Comparison of ENCODE assay signal across 8 cellular contexts in genomic region chr5:98770911-98771322, GRCh38. TPM values are rescaled to one million over a fixed set of nuclear protein-coding genes. Genes with fewer than 3 reads are reported as not detected.
DNase-seq lines count a peak whose midpoint lies in the region; ATAC-seq and TF ChIP-seq lines count a peak whose summit lies in the region.

No MANE protein-coding gene starts in this region.

- no peak for TF ChIP-seq POLR2A in vagina (IDR thresholded peaks at IDR 0.05)

- H3K9me3 ChIP-seq in vagina: no peaks in the 10 kb centered on the region

- H3K4me3 Mint-ChIP-seq in IgD-negative memory B cell: peak overlapping the region; percentile 94 to 98 (median 96)
- H3K4me3 Mint-ChIP-seq in memory B cell: peak overlapping the region; percentile 97

- DNase-seq in DMS79 treated with DMSO at 0.1 percent for 48 hours (lab: John Stamatoyannopoulos, UW) (peak; percentile 57), brain microvascular endothelial cell (no peak), memory B cell (ENCODE audit: low spot score in 2 of 2) (no peak), vagina (ENCODE audit: extremely low spot score in 2 of 2) (no peak), epidermal melanocyte (ENCODE audit: insufficient read length, low spot score) (no peak)

- H3K27ac Mint-ChIP-seq in IgD-negative memory B cell (peak overlapping the region; percentile 63 to 88 (median 72)), memory B cell (peak overlapping the region; percentile 68)

- H3K27me3 Mint-ChIP-seq in IgD-negative memory B cell (peaks cover 19% of the 10 kb centered on the region), memory B cell (peaks cover 6% of the 10 kb centered on the region)

- ATAC-seq in memory B cell (ENCODE audit: low read depth) (no peak), GM21529 (IDR thresholded peaks at IDR 0.05; ENCODE audit: unreplicated experiment) (no peak), HG02678 (IDR thresholded peaks at IDR 0.05; ENCODE audit: unreplicated experiment) (no peak)

- H3K9me3 Mint-ChIP-seq in IgD-negative memory B cell (no peaks in the 10 kb centered on the region), memory B cell (no peaks in the 10 kb centered on the region)

- H3K36me3 Mint-ChIP-seq in IgD-negative memory B cell (no peaks in the 10 kb centered on the region), memory B cell (no peaks in the 10 kb centered on the region)

- H3K4me3 ChIP-seq in brain microvascular endothelial cell (ENCODE audit: low read depth, low read length) (peak overlapping the region; percentile 67), vagina (peak overlapping the region; percentile 59 to 78)

- H3K36me3 ChIP-seq in brain microvascular endothelial cell (replicated peaks) (peaks cover 6% of the 10 kb centered on the region), vagina (no peaks in the 10 kb centered on the region)

- H3K4me1 Mint-ChIP-seq in IgD-negative memory B cell (peaks cover 14 to 42% (median 41%) of the 10 kb centered on the region in 3 donors), memory B cell (peaks cover 40% of the 10 kb centered on the region)

- intact Hi-C loops in vagina (cut with DNase I): loop anchor here (10.0 kb wide), 2 partner anchors 154 to 336 kb away; partner anchors contain the start of gene CHD1

- TF ChIP-seq CTCF in brain microvascular endothelial cell (IDR thresholded peaks at IDR 0.05; ENCODE audit: low read depth, low read length, missing control alignments): no peak
- TF ChIP-seq CTCF in vagina (IDR thresholded peaks at IDR 0.05): no peak

- H3K4me1 ChIP-seq in vagina: peaks cover 41% of the 10 kb centered on the region

- H3K27me3 ChIP-seq in brain microvascular endothelial cell (replicated peaks): no peaks in the 10 kb centered on the region
- H3K27me3 ChIP-seq in vagina: no peaks in the 10 kb centered on the region

- H3K27ac ChIP-seq in brain microvascular endothelial cell: peak overlapping the region; percentile 85
- H3K27ac ChIP-seq in vagina: peak overlapping the region; percentile 53

- in situ Hi-C loops in brain microvascular endothelial cell (cut with HindIII; ENCODE audit: low pct_ligation_motif_present, low sequenced_read_pairs): loop anchor here (25.0 kb wide), 1 partner anchor 334 kb away; no protein-coding TSS in a partner anchor

RNA-seq across cellular contexts. Expression of gene RGMB, which starts 2.5 kb away (rescaled TPM):
- 5.2 TPM for polyA plus RNA-seq in IgD-negative memory B cell
- 39.0 TPM for total RNA-seq in vagina
